ENCODE assay signal across 2 cellular contexts in the genomic region with DNA sequence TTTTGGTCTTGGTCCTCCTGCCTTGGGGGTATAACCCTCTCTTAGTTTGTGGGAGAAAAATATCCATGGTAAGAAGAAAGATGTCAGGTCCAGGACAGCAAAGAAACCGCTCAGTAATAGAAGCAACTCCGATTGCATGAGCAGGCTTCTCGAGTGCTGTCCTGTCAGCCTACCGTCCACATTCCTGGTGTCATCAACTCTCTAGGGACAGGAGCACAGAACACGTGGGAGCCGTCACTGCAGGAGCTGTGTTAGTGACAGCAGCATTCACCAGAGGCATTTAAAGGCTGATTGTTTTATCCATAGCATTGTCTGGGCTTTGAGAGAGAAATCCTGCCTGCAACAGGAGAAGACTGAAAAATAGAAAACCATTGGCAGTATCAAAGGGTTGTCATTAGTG.
TF ChIP-seq lines count a peak whose summit lies in the region.

No MANE protein-coding gene starts in this region.

TF ChIP-seq in GM12878, 131 proteins besides CTCF, POLR2A, EP300 and RAD21:
- no peak for TF ChIP-seq HDAC6 (IDR thresholded peaks at IDR 0.05; ENCODE audit: unreplicated experiment)
- no peak for TF ChIP-seq ZZZ3 (IDR thresholded peaks at IDR 0.05; ENCODE audit: control insufficient read depth, insufficient read length, low read depth)
TF ChIP-seq in GM12878: peak in this region for 0.

TF ChIP-seq in GM23338, 12 proteins besides CTCF, POLR2A, EP300 and RAD21:
- TF ChIP-seq ZNF462 (CRISPR knock-in tag; IDR thresholded peaks at IDR 0.05) = no peak
- no peak for TF ChIP-seq REST (IDR thresholded peaks at IDR 0.05; ENCODE audit: unreplicated experiment)
